In genomic region chr14:93906341-93907329, GRCh38 we compare ENCODE assay signal across 8 cellular contexts. TPM values are rescaled to one million over a fixed set of nuclear protein-coding genes. Genes with fewer than 3 reads are reported as not detected.
DNase-seq lines count a peak whose midpoint lies in the region; ATAC-seq and TF ChIP-seq lines count a peak whose summit lies in the region.

No MANE protein-coding gene starts in this region.

- DNase-seq in GM10266 (ENCODE audit: extremely low spot score) = peak; percentile 83
- peak; percentile 86 to 89 for DNase-seq in NCI-H524 (lab: John Stamatoyannopoulos, UW)
- DNase-seq in activated CD4-positive, alpha-beta memory T cell treated with anti-CD3 and anti-CD28 coated beads for 36 hours = peak; percentile 82
- DNase-seq in epithelial cell of esophagus (ENCODE audit: low read depth) = peak; percentile 67
- peak in 7 of 9 donors; percentile 13 to 62 (median 28) for DNase-seq in naive thymus-derived CD4-positive, alpha-beta T cell
- peak in 1 of 2 donors; percentile 74 for DNase-seq in tibial artery

- no peak overlapping the region for H3K4me3 Mint-ChIP-seq in activated CD4-positive, alpha-beta memory T cell treated with anti-CD3 and anti-CD28 coated beads for 36 hours
- no peak overlapping the region for H3K4me3 Mint-ChIP-seq in naive thymus-derived CD4-positive, alpha-beta T cell

- peak; percentile 58 for ATAC-seq in HG02938 (IDR thresholded peaks at IDR 0.05; ENCODE audit: unreplicated experiment)
- ATAC-seq in naive thymus-derived CD4-positive, alpha-beta T cell = peak; percentile 61
- ATAC-seq in GM18873 (IDR thresholded peaks at IDR 0.05; ENCODE audit: low FRiP score, unreplicated experiment) = no peak

- no peaks in the 10 kb centered on the region for H3K36me3 ChIP-seq in naive thymus-derived CD4-positive, alpha-beta T cell (ENCODE audit: control insufficient read depth in 2 of 3, insufficient read depth in 3 of 3, low read length in 3 of 3)
- no peaks in the 10 kb centered on the region for H3K36me3 ChIP-seq in tibial artery

- POLR2A ChIA-PET in activated CD4-positive, alpha-beta memory T cell treated with anti-CD3 and anti-CD28 coated beads for 36 hours (lab: Charles Lee) = no interaction called here
- POLR2A ChIA-PET in naive thymus-derived CD4-positive, alpha-beta T cell (lab: Charles Lee) = no interaction called here

- intact Hi-C loops in activated CD4-positive, alpha-beta memory T cell treated with anti-CD3 and anti-CD28 coated beads for 36 hours (cut with micrococcal nuclease) = loop anchor here (1.0 kb wide), 1 partner anchor 251 kb away; no protein-coding TSS in a partner anchor
- intact Hi-C loops in naive thymus-derived CD4-positive, alpha-beta T cell (cut with micrococcal nuclease) = loop anchor here in 1 of 2 donors (5.0 kb wide), 1 partner anchor 259 kb away; no protein-coding TSS in a partner anchor
- intact Hi-C loops in tibial artery (cut with DNase I; ENCODE audit: low total_unique reads) = loop anchor here (5.0 kb wide), 1 partner anchor 249 kb away; no protein-coding TSS in a partner anchor

- no peaks in the 10 kb centered on the region for H3K27me3 ChIP-seq in naive thymus-derived CD4-positive, alpha-beta T cell (ENCODE audit: control insufficient read depth in 2 of 2, insufficient read depth in 2 of 2, low read length in 2 of 2)
- H3K27me3 ChIP-seq in tibial artery = peaks cover 0 to 20% of the 10 kb centered on the region in 2 donors

- no peaks in the 10 kb centered on the region for H3K4me1 Mint-ChIP-seq in activated CD4-positive, alpha-beta memory T cell treated with anti-CD3 and anti-CD28 coated beads for 36 hours (ENCODE audit: low read depth)
- peaks cover 0 to 3% (median 0%) of the 10 kb centered on the region in 7 donors for H3K4me1 Mint-ChIP-seq in naive thymus-derived CD4-positive, alpha-beta T cell

- H3K27ac Mint-ChIP-seq in activated CD4-positive, alpha-beta memory T cell treated with anti-CD3 and anti-CD28 coated beads for 36 hours = no peak overlapping the region
- H3K27ac Mint-ChIP-seq in naive thymus-derived CD4-positive, alpha-beta T cell = no peak overlapping the region

- H3K27ac ChIP-seq in naive thymus-derived CD4-positive, alpha-beta T cell (ENCODE audit: low read depth, low read length) = no peak overlapping the region
- no peak overlapping the region for H3K27ac ChIP-seq in tibial artery

- peaks cover 12% of the 10 kb centered on the region for H3K27me3 Mint-ChIP-seq in activated CD4-positive, alpha-beta memory T cell treated with anti-CD3 and anti-CD28 coated beads for 36 hours
- H3K27me3 Mint-ChIP-seq in naive thymus-derived CD4-positive, alpha-beta T cell = peaks cover 20 to 27% (median 21%) of the 10 kb centered on the region in 5 donors

- H3K9me3 ChIP-seq in naive thymus-derived CD4-positive, alpha-beta T cell (ENCODE audit: control insufficient read depth in 2 of 3, low read length in 3 of 3) = no peaks in the 10 kb centered on the region
- no peaks in the 10 kb centered on the region for H3K9me3 ChIP-seq in tibial artery

- TF ChIP-seq CTCF in GM10266 (IDR thresholded peaks at IDR 0.05; ENCODE audit: control insufficient read depth, insufficient read depth, low read depth, missing control alignments) (peak; percentile 81), epithelial cell of esophagus (IDR thresholded peaks at IDR 0.05; ENCODE audit: insufficient read depth, low read depth, low read length, missing control alignments) (peak; percentile 84), tibial artery (IDR thresholded peaks at IDR 0.05) (peak; percentile 58 to 65)

- no peak overlapping the region for H3K4me3 ChIP-seq in epithelial cell of esophagus (ENCODE audit: low read length)
- H3K4me3 ChIP-seq in naive thymus-derived CD4-positive, alpha-beta T cell (ENCODE audit: low read length) = no peak overlapping the region
- H3K4me3 ChIP-seq in tibial artery = no peak overlapping the region

- no peaks in the 10 kb centered on the region for H3K4me1 ChIP-seq in naive thymus-derived CD4-positive, alpha-beta T cell (ENCODE audit: control insufficient read depth in 2 of 2, insufficient read depth in 2 of 2, low read length in 2 of 2)
- H3K4me1 ChIP-seq in tibial artery = no peaks in the 10 kb centered on the region

- no peaks in the 10 kb centered on the region for H3K9me3 Mint-ChIP-seq in activated CD4-positive, alpha-beta memory T cell treated with anti-CD3 and anti-CD28 coated beads for 36 hours
- H3K9me3 Mint-ChIP-seq in naive thymus-derived CD4-positive, alpha-beta T cell = peaks cover 0 to 2% (median 0%) of the 10 kb centered on the region in 11 donors

- CTCF ChIA-PET in activated CD4-positive, alpha-beta memory T cell treated with anti-CD3 and anti-CD28 coated beads for 36 hours (lab: Charles Lee) = interaction anchor here (0.6 to 3.8 kb wide), 12 partner anchors 9 to 323 kb away, joined by 3 to 27 read pairs (median 3); no protein-coding TSS in a partner anchor
- CTCF ChIA-PET in naive thymus-derived CD4-positive, alpha-beta T cell (lab: Charles Lee) = interaction anchor here (1.8 kb wide), 1 partner anchor 10 kb away, joined by 9 read pairs; no protein-coding TSS in a partner anchor

- H3K36me3 Mint-ChIP-seq in activated CD4-positive, alpha-beta memory T cell treated with anti-CD3 and anti-CD28 coated beads for 36 hours = no peaks in the 10 kb centered on the region
- H3K36me3 Mint-ChIP-seq in naive thymus-derived CD4-positive, alpha-beta T cell = peaks cover 0 to 3% (median 0%) of the 10 kb centered on the region in 5 donors

RNA-seq across cellular contexts. Expression of gene FAM181A, which starts 20.5 kb away (rescaled TPM):
- total RNA-seq in activated CD4-positive, alpha-beta memory T cell treated with anti-CD3 and anti-CD28 coated beads for 36 hours = not detected
- total RNA-seq in naive thymus-derived CD4-positive, alpha-beta T cell = not detected
- not detected for polyA plus RNA-seq in naive thymus-derived CD4-positive, alpha-beta T cell
